In genomic region chr19:35545001-35545854, GRCh38 we compare ENCODE assay signal across 1 cellular context.
A peak's percentile ranks its signal among the peaks of the same experiment; 100 is the strongest.
TF ChIP-seq lines count a peak whose summit lies in the region.

A gene with protein sequence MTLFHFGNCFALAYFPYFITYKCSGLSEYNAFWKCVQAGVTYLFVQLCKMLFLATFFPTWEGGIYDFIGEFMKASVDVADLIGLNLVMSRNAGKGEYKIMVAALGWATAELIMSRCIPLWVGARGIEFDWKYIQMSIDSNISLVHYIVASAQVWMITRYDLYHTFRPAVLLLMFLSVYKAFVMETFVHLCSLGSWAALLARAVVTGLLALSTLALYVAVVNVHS (plus strand): TSS chr19:35545626. CDS start chr19:35545740, 114 bp downstream.

TF ChIP-seq in HepG2, 621 proteins besides CTCF, POLR2A, EP300 and RAD21 (continued from another document and continues in another):
- TF ChIP-seq, protein P1, sequence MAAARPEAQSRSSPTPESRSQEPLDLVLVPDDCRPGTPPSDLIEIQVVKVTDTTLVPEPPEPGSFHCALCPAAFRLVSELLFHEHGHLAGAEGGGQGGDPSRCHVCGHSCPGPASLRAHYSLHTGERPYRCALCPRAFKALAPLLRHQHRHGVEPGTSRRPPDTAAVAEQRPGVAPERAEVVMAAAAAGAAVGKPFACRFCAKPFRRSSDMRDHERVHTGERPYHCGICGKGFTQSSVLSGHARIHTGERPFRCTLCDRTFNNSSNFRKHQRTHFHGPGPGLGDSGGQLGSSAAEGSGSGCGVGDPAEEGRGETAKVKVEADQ (CRISPR knock-in tag; IDR thresholded peaks at IDR 0.05; ENCODE audit: borderline replicate concordance): no peak
- TF ChIP-seq ZNF646 (CRISPR knock-in tag; IDR thresholded peaks at IDR 0.05) (no peak), ZNF263 (CRISPR knock-in tag; IDR thresholded peaks at IDR 0.05) (peak; percentile 56; the same call in 1 of the 2 replicates), SETDB1 (CRISPR knock-in tag; IDR thresholded peaks at IDR 0.05; ENCODE audit: borderline replicate concordance) (no peak), CEBPB (IDR thresholded peaks at IDR 0.05; ENCODE audit: borderline replicate concordance, low read depth, low read length) (no peak), NCOA5 (CRISPR knock-in tag; IDR thresholded peaks at IDR 0.05) (no peak), TOE1 (CRISPR knock-in tag; IDR thresholded peaks at IDR 0.05) (peak; percentile 61; the same call in 1 of the 2 replicates), KDM5A (IDR thresholded peaks at IDR 0.05; ENCODE audit: borderline replicate concordance, low read length) (peak; percentile 70; the same call in 1 of the 2 replicates), GTF3A (CRISPR knock-in tag; conservative IDR thresholded peaks at IDR 0.05) (no peak), PITX1 (CRISPR knock-in tag; IDR thresholded peaks at IDR 0.05) (no peak), ELF4 (CRISPR knock-in tag; IDR thresholded peaks at IDR 0.05; ENCODE audit: borderline replicate concordance) (no peak), ZNF737 (CRISPR knock-in tag; IDR thresholded peaks at IDR 0.05; ENCODE audit: borderline replicate concordance) (no peak), ZNF468 (CRISPR knock-in tag; IDR thresholded peaks at IDR 0.05) (no peak; the same call in 1 of the 2 replicates), ZNF749 (CRISPR knock-in tag; IDR thresholded peaks at IDR 0.05; ENCODE audit: borderline replicate concordance) (no peak), CENPX (CRISPR knock-in tag; IDR thresholded peaks at IDR 0.05) (no peak), KAT2B (IDR thresholded peaks at IDR 0.05; ENCODE audit: borderline replicate concordance, low read depth, low read length) (no peak), ZNF781 (CRISPR knock-in tag; IDR thresholded peaks at IDR 0.05; ENCODE audit: borderline replicate concordance, not compliant biosample characterization) (peak; percentile 40), ZNF572 (CRISPR knock-in tag; IDR thresholded peaks at IDR 0.05) (peak; percentile 45; the same call in 1 of the 2 replicates), TEAD2 (CRISPR knock-in tag; IDR thresholded peaks at IDR 0.05) (no peak), TOPORS (CRISPR knock-in tag; IDR thresholded peaks at IDR 0.05) (no peak), KAT7 (CRISPR knock-in tag; IDR thresholded peaks at IDR 0.05; ENCODE audit: borderline replicate concordance) (peak; percentile 33; the same call in 1 of the 2 replicates), HDAC6 (IDR thresholded peaks at IDR 0.05; ENCODE audit: low read depth, low read length) (no peak), ZNF546 (CRISPR knock-in tag; conservative IDR thresholded peaks at IDR 0.05) (peak; percentile 58), RFX3 (CRISPR knock-in tag; IDR thresholded peaks at IDR 0.05) (no peak), ZNF460 (CRISPR knock-in tag; IDR thresholded peaks at IDR 0.05; ENCODE audit: borderline replicate concordance) (no peak), ZNF331 (CRISPR knock-in tag; IDR thresholded peaks at IDR 0.05) (peak; percentile 19; the same call in 1 of the 2 replicates), REL (CRISPR knock-in tag; conservative IDR thresholded peaks at IDR 0.05) (no peak), FOSL1 (CRISPR knock-in tag; IDR thresholded peaks at IDR 0.05; ENCODE audit: borderline replicate concordance) (no peak), ZNF556 (CRISPR knock-in tag; IDR thresholded peaks at IDR 0.05; ENCODE audit: borderline replicate concordance) (no peak; the same call in 1 of the 2 replicates), PCBP2 (optimal IDR thresholded peaks at IDR 0.05; ENCODE audit: low read depth, low read length, poor library complexity, severe bottlenecking) (no peak), ZNF644 (CRISPR knock-in tag; IDR thresholded peaks at IDR 0.05; ENCODE audit: low read depth) (no peak), ZNF629 (CRISPR knock-in tag; conservative IDR thresholded peaks at IDR 0.05) (no peak), KLF9 (CRISPR knock-in tag; IDR thresholded peaks at IDR 0.05; ENCODE audit: low read depth) (no peak), TBL1XR1 (IDR thresholded peaks at IDR 0.05; ENCODE audit: borderline replicate concordance, low read length, partially characterized antibody) (peak; percentile 47), KDM3A (CRISPR knock-in tag; IDR thresholded peaks at IDR 0.05; ENCODE audit: low read depth) (no peak), ZFP41 (CRISPR knock-in tag; IDR thresholded peaks at IDR 0.05; ENCODE audit: borderline replicate concordance) (no peak), ZNF577 (CRISPR knock-in tag; IDR thresholded peaks at IDR 0.05; ENCODE audit: borderline replicate concordance, low read depth) (no peak), POLR2AphosphoS5 (IDR thresholded peaks at IDR 0.05; ENCODE audit: low read depth, low read length) (peak; percentile 77), ZNF652 (CRISPR knock-in tag; IDR thresholded peaks at IDR 0.05; ENCODE audit: borderline replicate concordance, low read depth) (no peak), ATF1 (CRISPR knock-in tag; IDR thresholded peaks at IDR 0.05) (peak; percentile 95), PAWR (CRISPR knock-in tag; IDR thresholded peaks at IDR 0.05; ENCODE audit: borderline replicate concordance) (no peak), SIN3B (IDR thresholded peaks at IDR 0.05; ENCODE audit: low read length) (peak; percentile 56; the same call in 1 of the 2 replicates), ZNF547 (CRISPR knock-in tag; IDR thresholded peaks at IDR 0.05) (peak; percentile 89), ZNF136 (CRISPR knock-in tag; IDR thresholded peaks at IDR 0.05; ENCODE audit: low read depth) (no peak), MBD4 (IDR thresholded peaks at IDR 0.05; ENCODE audit: borderline replicate concordance, low read length) (no peak), THAP11 (CRISPR knock-in tag; IDR thresholded peaks at IDR 0.05) (peak; percentile 98), NFRKB (IDR thresholded peaks at IDR 0.05) (no peak), SMAD1 (CRISPR knock-in tag; IDR thresholded peaks at IDR 0.05; ENCODE audit: borderline replicate concordance, low read depth) (no peak), CHD4 (IDR thresholded peaks at IDR 0.05; ENCODE audit: borderline replicate concordance, low read length) (no peak), CEBPG (CRISPR knock-in tag; IDR thresholded peaks at IDR 0.05) (no peak), KLF15 (CRISPR knock-in tag; IDR thresholded peaks at IDR 0.05; ENCODE audit: borderline replicate concordance) (no peak; the same call in 1 of the 2 replicates), MATR3 (CRISPR knock-in tag; IDR thresholded peaks at IDR 0.05) (no peak), KMT2B (CRISPR knock-in tag; IDR thresholded peaks at IDR 0.05) (peak; percentile 80), KDM5B (CRISPR knock-in tag; IDR thresholded peaks at IDR 0.05; ENCODE audit: borderline replicate concordance) (peak; percentile 81; the same call in 1 of the 2 replicates), CBFB (CRISPR knock-in tag; IDR thresholded peaks at IDR 0.05) (peak; percentile 55; the same call in 1 of the 2 replicates)
- TF ChIP-seq, protein P2, sequence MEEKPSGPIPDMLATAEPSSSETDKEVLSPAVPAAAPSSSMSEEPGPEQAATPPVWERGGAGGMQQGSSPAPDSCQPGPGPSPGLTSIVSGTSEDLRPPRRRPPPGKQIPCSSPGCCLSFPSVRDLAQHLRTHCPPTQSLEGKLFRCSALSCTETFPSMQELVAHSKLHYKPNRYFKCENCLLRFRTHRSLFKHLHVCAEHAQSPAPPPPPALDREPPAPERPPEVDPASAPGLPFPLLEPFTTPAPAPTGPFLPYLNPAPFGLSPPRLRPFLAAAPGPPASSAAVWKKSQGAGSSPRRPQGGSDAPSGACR (CRISPR knock-in tag; IDR thresholded peaks at IDR 0.05): no peak
- TF ChIP-seq, protein P3, sequence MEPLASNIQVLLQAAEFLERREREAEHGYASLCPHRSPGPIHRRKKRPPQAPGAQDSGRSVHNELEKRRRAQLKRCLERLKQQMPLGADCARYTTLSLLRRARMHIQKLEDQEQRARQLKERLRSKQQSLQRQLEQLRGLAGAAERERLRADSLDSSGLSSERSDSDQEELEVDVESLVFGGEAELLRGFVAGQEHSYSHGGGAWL (CRISPR knock-in tag; IDR thresholded peaks at IDR 0.05): peak; percentile 71
- TF ChIP-seq, protein P4, sequence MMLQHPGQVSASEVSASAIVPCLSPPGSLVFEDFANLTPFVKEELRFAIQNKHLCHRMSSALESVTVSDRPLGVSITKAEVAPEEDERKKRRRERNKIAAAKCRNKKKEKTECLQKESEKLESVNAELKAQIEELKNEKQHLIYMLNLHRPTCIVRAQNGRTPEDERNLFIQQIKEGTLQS (CRISPR knock-in tag; IDR thresholded peaks at IDR 0.05): 0 out of 2 replicates have a peak, but pooled peaks have one; percentile 17
- TF ChIP-seq, protein P5, sequence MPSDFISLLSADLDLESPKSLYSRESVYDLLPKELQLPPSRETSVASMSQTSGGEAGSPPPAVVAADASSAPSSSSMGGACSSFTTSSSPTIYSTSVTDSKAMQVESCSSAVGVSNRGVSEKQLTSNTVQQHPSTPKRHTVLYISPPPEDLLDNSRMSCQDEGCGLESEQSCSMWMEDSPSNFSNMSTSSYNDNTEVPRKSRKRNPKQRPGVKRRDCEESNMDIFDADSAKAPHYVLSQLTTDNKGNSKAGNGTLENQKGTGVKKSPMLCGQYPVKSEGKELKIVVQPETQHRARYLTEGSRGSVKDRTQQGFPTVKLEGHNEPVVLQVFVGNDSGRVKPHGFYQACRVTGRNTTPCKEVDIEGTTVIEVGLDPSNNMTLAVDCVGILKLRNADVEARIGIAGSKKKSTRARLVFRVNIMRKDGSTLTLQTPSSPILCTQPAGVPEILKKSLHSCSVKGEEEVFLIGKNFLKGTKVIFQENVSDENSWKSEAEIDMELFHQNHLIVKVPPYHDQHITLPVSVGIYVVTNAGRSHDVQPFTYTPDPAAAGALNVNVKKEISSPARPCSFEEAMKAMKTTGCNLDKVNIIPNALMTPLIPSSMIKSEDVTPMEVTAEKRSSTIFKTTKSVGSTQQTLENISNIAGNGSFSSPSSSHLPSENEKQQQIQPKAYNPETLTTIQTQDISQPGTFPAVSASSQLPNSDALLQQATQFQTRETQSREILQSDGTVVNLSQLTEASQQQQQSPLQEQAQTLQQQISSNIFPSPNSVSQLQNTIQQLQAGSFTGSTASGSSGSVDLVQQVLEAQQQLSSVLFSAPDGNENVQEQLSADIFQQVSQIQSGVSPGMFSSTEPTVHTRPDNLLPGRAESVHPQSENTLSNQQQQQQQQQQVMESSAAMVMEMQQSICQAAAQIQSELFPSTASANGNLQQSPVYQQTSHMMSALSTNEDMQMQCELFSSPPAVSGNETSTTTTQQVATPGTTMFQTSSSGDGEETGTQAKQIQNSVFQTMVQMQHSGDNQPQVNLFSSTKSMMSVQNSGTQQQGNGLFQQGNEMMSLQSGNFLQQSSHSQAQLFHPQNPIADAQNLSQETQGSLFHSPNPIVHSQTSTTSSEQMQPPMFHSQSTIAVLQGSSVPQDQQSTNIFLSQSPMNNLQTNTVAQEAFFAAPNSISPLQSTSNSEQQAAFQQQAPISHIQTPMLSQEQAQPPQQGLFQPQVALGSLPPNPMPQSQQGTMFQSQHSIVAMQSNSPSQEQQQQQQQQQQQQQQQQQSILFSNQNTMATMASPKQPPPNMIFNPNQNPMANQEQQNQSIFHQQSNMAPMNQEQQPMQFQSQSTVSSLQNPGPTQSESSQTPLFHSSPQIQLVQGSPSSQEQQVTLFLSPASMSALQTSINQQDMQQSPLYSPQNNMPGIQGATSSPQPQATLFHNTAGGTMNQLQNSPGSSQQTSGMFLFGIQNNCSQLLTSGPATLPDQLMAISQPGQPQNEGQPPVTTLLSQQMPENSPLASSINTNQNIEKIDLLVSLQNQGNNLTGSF (CRISPR knock-in tag; IDR thresholded peaks at IDR 0.05): 0 out of 2 replicates have a peak, but pooled peaks have one; percentile 21
- TF ChIP-seq, protein P6, sequence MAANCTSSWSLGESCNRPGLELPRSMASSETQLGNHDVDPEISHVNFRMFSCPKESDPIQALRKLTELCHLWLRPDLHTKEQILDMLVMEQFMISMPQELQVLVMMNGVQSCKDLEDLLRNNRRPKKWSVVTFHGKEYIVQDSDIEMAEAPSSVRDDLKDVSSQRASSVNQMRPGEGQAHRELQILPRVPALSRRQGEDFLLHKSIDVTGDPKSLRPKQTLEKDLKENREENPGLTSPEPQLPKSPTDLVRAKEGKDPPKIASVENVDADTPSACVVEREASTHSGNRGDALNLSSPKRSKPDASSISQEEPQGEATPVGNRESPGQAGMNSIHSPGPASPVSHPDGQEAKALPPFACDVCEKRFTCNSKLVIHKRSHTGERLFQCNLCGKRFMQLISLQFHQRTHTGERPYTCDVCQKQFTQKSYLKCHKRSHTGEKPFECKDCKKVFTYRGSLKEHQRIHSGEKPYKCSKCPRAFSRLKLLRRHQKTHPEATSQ (CRISPR knock-in tag; IDR thresholded peaks at IDR 0.05; ENCODE audit: borderline replicate concordance): peak; percentile 97
